In the genomic region with DNA sequence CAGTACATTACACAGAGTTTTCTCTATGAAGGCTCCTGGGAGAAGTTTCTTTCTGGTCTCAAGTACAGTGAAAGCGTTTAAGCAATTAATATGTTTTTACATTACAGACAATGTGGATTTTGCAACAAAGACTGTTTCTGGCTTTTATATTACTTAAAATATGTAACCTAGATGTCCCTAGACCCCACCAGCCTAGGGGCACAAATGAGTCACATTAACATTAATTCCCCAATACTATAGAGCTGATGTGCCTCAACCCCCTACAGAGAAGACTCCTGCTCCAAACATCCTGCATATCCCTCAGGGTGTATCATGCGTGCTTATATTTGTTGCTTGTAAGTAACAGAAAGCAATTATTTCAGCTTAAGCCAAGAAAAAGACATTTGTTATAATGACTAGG, we compare ENCODE assay signal across 1 cellular context.
TF ChIP-seq lines count a peak whose summit lies in the region.

No MANE protein-coding gene starts in this region.

TF ChIP-seq in GM23338, 12 proteins besides CTCF, POLR2A, EP300 and RAD21 (continued from another document):
- TF ChIP-seq, protein P1, sequence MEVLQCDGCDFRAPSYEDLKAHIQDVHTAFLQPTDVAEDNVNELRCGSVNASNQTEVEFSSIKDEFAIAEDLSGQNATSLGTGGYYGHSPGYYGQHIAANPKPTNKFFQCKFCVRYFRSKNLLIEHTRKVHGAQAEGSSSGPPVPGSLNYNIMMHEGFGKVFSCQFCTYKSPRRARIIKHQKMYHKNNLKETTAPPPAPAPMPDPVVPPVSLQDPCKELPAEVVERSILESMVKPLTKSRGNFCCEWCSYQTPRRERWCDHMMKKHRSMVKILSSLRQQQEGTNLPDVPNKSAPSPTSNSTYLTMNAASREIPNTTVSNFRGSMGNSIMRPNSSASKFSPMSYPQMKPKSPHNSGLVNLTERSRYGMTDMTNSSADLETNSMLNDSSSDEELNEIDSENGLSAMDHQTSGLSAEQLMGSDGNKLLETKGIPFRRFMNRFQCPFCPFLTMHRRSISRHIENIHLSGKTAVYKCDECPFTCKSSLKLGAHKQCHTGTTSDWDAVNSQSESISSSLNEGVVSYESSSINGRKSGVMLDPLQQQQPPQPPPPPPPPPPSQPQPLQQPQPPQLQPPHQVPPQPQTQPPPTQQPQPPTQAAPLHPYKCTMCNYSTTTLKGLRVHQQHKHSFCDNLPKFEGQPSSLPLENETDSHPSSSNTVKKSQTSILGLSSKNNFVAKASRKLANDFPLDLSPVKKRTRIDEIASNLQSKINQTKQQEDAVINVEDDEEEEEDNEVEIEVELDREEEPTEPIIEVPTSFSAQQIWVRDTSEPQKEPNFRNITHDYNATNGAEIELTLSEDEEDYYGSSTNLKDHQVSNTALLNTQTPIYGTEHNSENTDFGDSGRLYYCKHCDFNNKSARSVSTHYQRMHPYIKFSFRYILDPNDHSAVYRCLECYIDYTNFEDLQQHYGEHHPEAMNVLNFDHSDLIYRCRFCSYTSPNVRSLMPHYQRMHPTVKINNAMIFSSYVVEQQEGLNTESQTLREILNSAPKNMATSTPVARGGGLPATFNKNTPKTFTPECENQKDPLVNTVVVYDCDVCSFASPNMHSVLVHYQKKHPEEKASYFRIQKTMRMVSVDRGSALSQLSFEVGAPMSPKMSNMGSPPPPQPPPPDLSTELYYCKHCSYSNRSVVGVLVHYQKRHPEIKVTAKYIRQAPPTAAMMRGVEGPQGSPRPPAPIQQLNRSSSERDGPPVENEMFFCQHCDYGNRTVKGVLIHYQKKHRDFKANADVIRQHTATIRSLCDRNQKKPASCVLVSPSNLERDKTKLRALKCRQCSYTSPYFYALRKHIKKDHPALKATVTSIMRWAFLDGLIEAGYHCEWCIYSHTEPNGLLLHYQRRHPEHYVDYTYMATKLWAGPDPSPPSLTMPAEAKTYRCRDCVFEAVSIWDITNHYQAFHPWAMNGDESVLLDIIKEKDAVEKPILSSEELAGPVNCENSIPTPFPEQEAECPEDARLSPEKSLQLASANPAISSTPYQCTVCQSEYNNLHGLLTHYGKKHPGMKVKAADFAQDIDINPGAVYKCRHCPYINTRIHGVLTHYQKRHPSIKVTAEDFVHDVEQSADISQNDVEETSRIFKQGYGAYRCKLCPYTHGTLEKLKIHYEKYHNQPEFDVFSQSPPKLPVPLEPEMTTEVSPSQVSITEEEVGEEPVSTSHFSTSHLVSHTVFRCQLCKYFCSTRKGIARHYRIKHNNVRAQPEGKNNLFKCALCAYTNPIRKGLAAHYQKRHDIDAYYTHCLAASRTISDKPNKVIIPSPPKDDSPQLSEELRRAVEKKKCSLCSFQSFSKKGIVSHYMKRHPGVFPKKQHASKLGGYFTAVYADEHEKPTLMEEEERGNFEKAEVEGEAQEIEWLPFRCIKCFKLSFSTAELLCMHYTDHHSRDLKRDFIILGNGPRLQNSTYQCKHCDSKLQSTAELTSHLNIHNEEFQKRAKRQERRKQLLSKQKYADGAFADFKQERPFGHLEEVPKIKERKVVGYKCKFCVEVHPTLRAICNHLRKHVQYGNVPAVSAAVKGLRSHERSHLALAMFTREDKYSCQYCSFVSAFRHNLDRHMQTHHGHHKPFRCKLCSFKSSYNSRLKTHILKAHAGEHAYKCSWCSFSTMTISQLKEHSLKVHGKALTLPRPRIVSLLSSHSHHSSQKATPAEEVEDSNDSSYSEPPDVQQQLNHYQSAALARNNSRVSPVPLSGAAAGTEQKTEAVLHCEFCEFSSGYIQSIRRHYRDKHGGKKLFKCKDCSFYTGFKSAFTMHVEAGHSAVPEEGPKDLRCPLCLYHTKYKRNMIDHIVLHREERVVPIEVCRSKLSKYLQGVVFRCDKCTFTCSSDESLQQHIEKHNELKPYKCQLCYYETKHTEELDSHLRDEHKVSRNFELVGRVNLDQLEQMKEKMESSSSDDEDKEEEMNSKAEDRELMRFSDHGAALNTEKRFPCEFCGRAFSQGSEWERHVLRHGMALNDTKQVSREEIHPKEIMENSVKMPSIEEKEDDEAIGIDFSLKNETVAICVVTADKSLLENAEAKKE (CRISPR knock-in tag; IDR thresholded peaks at IDR 0.05) = no peak
- TF ChIP-seq, protein P2, sequence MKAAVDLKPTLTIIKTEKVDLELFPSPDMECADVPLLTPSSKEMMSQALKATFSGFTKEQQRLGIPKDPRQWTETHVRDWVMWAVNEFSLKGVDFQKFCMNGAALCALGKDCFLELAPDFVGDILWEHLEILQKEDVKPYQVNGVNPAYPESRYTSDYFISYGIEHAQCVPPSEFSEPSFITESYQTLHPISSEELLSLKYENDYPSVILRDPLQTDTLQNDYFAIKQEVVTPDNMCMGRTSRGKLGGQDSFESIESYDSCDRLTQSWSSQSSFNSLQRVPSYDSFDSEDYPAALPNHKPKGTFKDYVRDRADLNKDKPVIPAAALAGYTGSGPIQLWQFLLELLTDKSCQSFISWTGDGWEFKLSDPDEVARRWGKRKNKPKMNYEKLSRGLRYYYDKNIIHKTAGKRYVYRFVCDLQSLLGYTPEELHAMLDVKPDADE (IDR thresholded peaks at IDR 0.05) = no peak
- no peak for TF ChIP-seq STAT1 (IDR thresholded peaks at IDR 0.05; ENCODE audit: unreplicated experiment)
TF ChIP-seq in GM23338: peak in this region for 0.
